ENCODE assay signal across 2 cellular contexts in genomic region chr1:27605300-27605766, GRCh38.
A peak's percentile ranks its signal among the peaks of the same experiment; 100 is the strongest.
TF ChIP-seq lines count a peak whose summit lies in the region.

No MANE protein-coding gene starts in this region.

TF ChIP-seq in HCT116, 20 proteins besides CTCF, POLR2A, EP300 and RAD21:
- TF ChIP-seq SRF (IDR thresholded peaks at IDR 0.05; ENCODE audit: low read depth) (no peak), FOSL1 (IDR thresholded peaks at IDR 0.05; ENCODE audit: low read depth) (no peak), EZH2phosphoT487 (IDR thresholded peaks at IDR 0.05; ENCODE audit: borderline replicate concordance) (no peak)

TF ChIP-seq in K562, 482 proteins besides CTCF, POLR2A, EP300 and RAD21:
- TF ChIP-seq CBFB (CRISPR knock-in tag; IDR thresholded peaks at IDR 0.05) (0 out of 2 replicates have a peak, but pooled peaks have one; percentile 67), USF1 (CRISPR knock-in tag; IDR thresholded peaks at IDR 0.05) (peak; percentile 33; the same call in 1 of the 2 replicates), KLF16 (IDR thresholded peaks at IDR 0.05) (no peak)
